In the genomic region with DNA sequence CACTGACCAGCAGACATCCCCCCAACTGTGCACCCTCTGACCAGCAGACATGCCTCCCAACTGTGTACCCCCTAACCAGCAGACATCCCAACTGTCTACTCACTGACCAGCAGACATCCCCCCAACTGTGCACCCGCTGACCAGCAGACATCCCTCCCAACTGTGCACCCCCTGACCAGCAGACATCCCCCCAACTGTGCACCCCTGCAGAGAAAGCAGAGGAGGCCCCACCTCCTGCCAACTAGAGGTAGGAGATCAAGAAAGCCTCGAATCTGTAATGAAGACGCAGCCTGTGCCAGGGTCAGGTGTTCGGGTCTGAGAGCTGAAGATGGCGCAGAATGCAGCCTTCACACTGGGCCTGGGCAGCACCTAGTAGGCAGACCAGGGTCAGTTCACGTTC, we compare ENCODE assay signal across 28 cellular contexts. TPM values are rescaled to one million over a fixed set of nuclear protein-coding genes. Genes with fewer than 3 reads are reported as not detected.
"Had no signal": no experiment of that assay in that cellular context is flagged by ENCODE, and none has a peak within 500 bp of the region (broad histone marks: within the 10 kb centered on the region; RNA-seq: fewer than 3 reads in every experiment).

No MANE protein-coding gene starts in this region.

- ATAC-seq: gastrocnemius medialis; left lobe of liver; naive thymus-derived CD8-positive, alpha-beta T cell; sciatic nerve; stimulated activated effector memory CD8-positive, alpha-beta T cell treated with anti-CD3 and anti-CD28 coated beads, Interleukin-12 subunit alpha, Interleukin-12 subunit beta, amount 100 ng/mL, for 72 hours had no signal

- H3K27ac ChIP-seq: dorsolateral prefrontal cortex, gastrocnemius medialis, heart right ventricle, stomach, thyroid gland had no signal

- H3K4me2 ChIP-seq: smooth muscle cell had no signal

- H3K27me3 ChIP-seq: dorsolateral prefrontal cortex, gastrocnemius medialis, heart right ventricle, pancreas, stomach, thyroid gland had no signal

- H3K9me3 ChIP-seq: gastrocnemius medialis, heart right ventricle, pancreas, stomach, thyroid gland had no signal

- DNase-seq: effector CD4-positive, alpha-beta T cell; foreskin fibroblast; gastrocnemius medialis; heart right ventricle; hippocampal formation; immature natural killer cell; mesenchymal stem cell; midbrain; naive thymus-derived CD8-positive, alpha-beta T cell; nephron progenitor cell; occipital lobe; stimulated activated CD4-positive, alpha-beta T cell treated with anti-CD3 and anti-CD28 coated beads, Interleukin-2, amount 100 ng/mL, for 24 hours; stimulated activated CD4-positive, alpha-beta T cell treated with anti-CD3 and anti-CD28 coated beads, Interleukin-4, amount 100 ng/mL, for 24 hours; stimulated activated naive CD4-positive, alpha-beta T cell treated with Interleukin-2 at 50 U/mL for 16 hours; stomach; thyroid gland; trophoblast cell had no signal

- H3K4me3 ChIP-seq: dorsolateral prefrontal cortex, gastrocnemius medialis, heart right ventricle, smooth muscle cell, stomach, thyroid gland had no signal

- H3K4me1 ChIP-seq: gastrocnemius medialis, stomach, thyroid gland had no signal

- H3K36me3 ChIP-seq: pancreas, thyroid gland had no signal

RNA-seq across cellular contexts. Expression of gene ENTPD8, which starts 47.7 kb away (rescaled TPM):
- total RNA-seq: heart right ventricle; lower leg skin; naive thymus-derived CD8-positive, alpha-beta T cell; sciatic nerve; smooth muscle cell; subcutaneous adipose tissue; temporal lobe had no signal
- polyA plus RNA-seq: immature natural killer cell; keratinocyte; naive thymus-derived CD8-positive, alpha-beta T cell; smooth muscle cell; urinary bladder had no signal
